15 cellular contexts compared by ENCODE assay signal in genomic region chr2:1704606-1705556, GRCh38. TPM values are rescaled to one million over a fixed set of nuclear protein-coding genes. Genes with fewer than 3 reads are reported as not detected.
DNase-seq lines count a peak whose midpoint lies in the region; ATAC-seq and TF ChIP-seq lines count a peak whose summit lies in the region.
"Had no signal": no experiment of that assay in that cellular context is flagged by ENCODE, and none has a peak within 500 bp of the region (broad histone marks: within the 10 kb centered on the region; RNA-seq: fewer than 3 reads in every experiment).

No MANE protein-coding gene starts in this region.

- no peak overlapping the region for H3K4me3 ChIP-seq in endodermal cell (ENCODE audit: low read length)
- H3K4me3 ChIP-seq: esophagus squamous epithelium had no signal

- ATAC-seq in HG02981 (IDR thresholded peaks at IDR 0.05; ENCODE audit: unreplicated experiment) (no peak), HG03108 (IDR thresholded peaks at IDR 0.05; ENCODE audit: unreplicated experiment) (no peak)
- ATAC-seq in CD4-positive, alpha-beta T cell (ENCODE audit: poor library complexity) = no peak

- DNase-seq in DMS114 treated with DMSO at 0.1 percent for 48 hours (lab: John Stamatoyannopoulos, UW; ENCODE audit: unreplicated experiment) = peak; percentile 12
- peak; percentile 47 for DNase-seq in endodermal cell
- no peak for DNase-seq in mesothelial cell of epicardium (ENCODE audit: low spot score in 2 of 2, unreplicated experiment in 2 of 2)
- DNase-seq in globus pallidus (ENCODE audit: low spot score) = no peak
- DNase-seq in CD4-positive, alpha-beta T cell = no peak
- DNase-seq: activated naive CD4-positive, alpha-beta T cell treated with anti-CD3 and anti-CD28 coated beads, Interleukin-2, amount 10 ng/mL, durations not matched to agents 7 days and 5 days; EL; esophagus squamous epithelium; NCI-H1436 treated with DMSO at 0.1 percent for 48 hours; NCI-H69; stimulated activated CD4-positive, alpha-beta T cell treated with anti-CD3 and anti-CD28 coated beads, Interleukin-1b, Interleukin-23, amount 100 ng/mL, for 48 hours had no signal

- CTCF ChIA-PET in CD4-positive, alpha-beta T cell (lab: Charles Lee) = no interaction called here

- H3K4me3 Mint-ChIP-seq in endodermal cell (no peak overlapping the region), mesothelial cell of epicardium (peak overlapping the region; percentile 12)
- H3K4me3 Mint-ChIP-seq in CD4-positive, alpha-beta T cell = no peak overlapping the region
- H3K4me3 Mint-ChIP-seq: activated naive CD4-positive, alpha-beta T cell treated with anti-CD3 and anti-CD28 coated beads, Interleukin-2, amount 10 ng/mL, durations not matched to agents 7 days and 5 days; central memory CD8-positive, alpha-beta T cell had no signal

- no peak overlapping the region for H3K27ac ChIP-seq in endodermal cell (ENCODE audit: low read depth, low read length)
- no peak overlapping the region for H3K27ac ChIP-seq in CD4-positive, alpha-beta T cell (ENCODE audit: low read depth, low read length)
- H3K27ac ChIP-seq: esophagus squamous epithelium had no signal

- H3K9me3 Mint-ChIP-seq in endodermal cell (no peaks in the 10 kb centered on the region), mesothelial cell of epicardium (no peaks in the 10 kb centered on the region)
- no peaks in the 10 kb centered on the region for H3K9me3 Mint-ChIP-seq in CD4-positive, alpha-beta T cell
- H3K9me3 Mint-ChIP-seq: activated naive CD4-positive, alpha-beta T cell treated with anti-CD3 and anti-CD28 coated beads, Interleukin-2, amount 10 ng/mL, durations not matched to agents 7 days and 5 days; central memory CD8-positive, alpha-beta T cell had no signal

- peak overlapping the region; percentile 64 for H3K27ac Mint-ChIP-seq in endodermal cell
- peak overlapping the region; percentile 50 for H3K27ac Mint-ChIP-seq in mesothelial cell of epicardium
- no peak overlapping the region for H3K27ac Mint-ChIP-seq in CD4-positive, alpha-beta T cell
- H3K27ac Mint-ChIP-seq: activated naive CD4-positive, alpha-beta T cell treated with anti-CD3 and anti-CD28 coated beads, Interleukin-2, amount 10 ng/mL, durations not matched to agents 7 days and 5 days had no signal

- H3K4me1 Mint-ChIP-seq in endodermal cell = peaks cover 46% of the 10 kb centered on the region
- H3K4me1 Mint-ChIP-seq in mesothelial cell of epicardium = peaks cover 38% of the 10 kb centered on the region
- H3K4me1 Mint-ChIP-seq in CD4-positive, alpha-beta T cell (ENCODE audit: low read depth) = no peaks in the 10 kb centered on the region
- H3K4me1 Mint-ChIP-seq: activated naive CD4-positive, alpha-beta T cell treated with anti-CD3 and anti-CD28 coated beads, Interleukin-2, amount 10 ng/mL, durations not matched to agents 7 days and 5 days; central memory CD8-positive, alpha-beta T cell had no signal

- TF ChIP-seq CTCF in endodermal cell (conservative IDR thresholded peaks at IDR 0.05) (no peak), mesothelial cell of epicardium (IDR thresholded peaks at IDR 0.05; ENCODE audit: unreplicated experiment) (no peak)
- TF ChIP-seq CTCF in CD4-positive, alpha-beta T cell (IDR thresholded peaks at IDR 0.05) = no peak

- H3K36me3 Mint-ChIP-seq in endodermal cell (ENCODE audit: low read depth) (peaks cover 6% of the 10 kb centered on the region), mesothelial cell of epicardium (peaks cover 6% of the 10 kb centered on the region)
- no peaks in the 10 kb centered on the region for H3K36me3 Mint-ChIP-seq in CD4-positive, alpha-beta T cell (ENCODE audit: low read depth)
- H3K36me3 Mint-ChIP-seq: activated naive CD4-positive, alpha-beta T cell treated with anti-CD3 and anti-CD28 coated beads, Interleukin-2, amount 10 ng/mL, durations not matched to agents 7 days and 5 days had no signal

- H3K27me3 ChIP-seq in endodermal cell (ENCODE audit: control insufficient read depth, insufficient read depth, low read length, poor library complexity, severe bottlenecking) = no peaks in the 10 kb centered on the region
- no peaks in the 10 kb centered on the region for H3K27me3 ChIP-seq in CD4-positive, alpha-beta T cell (ENCODE audit: control insufficient read depth, insufficient read depth, low read length)

- 87 to 94% methylated on average over 13 to 18 of the region's 18 CpGs for WGBS in endodermal cell (ENCODE audit: insufficient coverage in 1 of 2, insufficient read length in 1 of 2), 2 experiments

- POLR2A ChIA-PET in CD4-positive, alpha-beta T cell (lab: Charles Lee) = no interaction called here

- H3K36me3 ChIP-seq in endodermal cell (ENCODE audit: control insufficient read depth, insufficient read depth, low read length) = no peaks in the 10 kb centered on the region
- H3K36me3 ChIP-seq: esophagus squamous epithelium had no signal

- no peak overlapping the region for H3K9ac ChIP-seq in endodermal cell (ENCODE audit: extremely low read depth, low read length, poor library complexity, severe bottlenecking)

- intact Hi-C loops in CD4-positive, alpha-beta T cell (cut with DNase I, micrococcal nuclease) = no loop called here

- no peaks in the 10 kb centered on the region for H3K9me3 ChIP-seq in endodermal cell (ENCODE audit: control insufficient read depth, low read length)
- H3K9me3 ChIP-seq in CD4-positive, alpha-beta T cell (ENCODE audit: control insufficient read depth, low read length) = no peaks in the 10 kb centered on the region
- H3K9me3 ChIP-seq: esophagus squamous epithelium had no signal

- H3K27me3 Mint-ChIP-seq in endodermal cell (ENCODE audit: insufficient read depth) (no peaks in the 10 kb centered on the region), mesothelial cell of epicardium (ENCODE audit: low read depth) (no peaks in the 10 kb centered on the region)
- peaks cover 8% of the 10 kb centered on the region for H3K27me3 Mint-ChIP-seq in CD4-positive, alpha-beta T cell
- H3K27me3 Mint-ChIP-seq: central memory CD8-positive, alpha-beta T cell had no signal

- H3K4me1 ChIP-seq in endodermal cell (ENCODE audit: control insufficient read depth, insufficient read depth, low read length) = peaks cover 32% of the 10 kb centered on the region

TF ChIP-seq in PFSK-1, 5 proteins besides CTCF, POLR2A, EP300 and RAD21:
- TF ChIP-seq POLR2AphosphoS5 (IDR thresholded peaks at IDR 0.05; ENCODE audit: low read depth, low read length) = 0 out of 2 replicates have a peak, but pooled peaks have one; percentile 49
- TF ChIP-seq REST (IDR thresholded peaks at IDR 0.05; ENCODE audit: insufficient read depth in 1 of 2, low read depth in 2 of 2, low read length in 2 of 2) = no peak

RNA-seq across cellular contexts. Expression of gene PXDN, which starts 39.4 kb away (rescaled TPM):
- 1,212 TPM for polyA plus RNA-seq in PFSK-1 (2012; ENCODE audit: insufficient read length, low read depth)
- total RNA-seq in endodermal cell (100 to 1,000 TPM; 212 to 247 TPM), mesothelial cell of epicardium (274 to 292 TPM (median 277 TPM) in 3 replicates)
- polyA plus RNA-seq in endodermal cell (2013, experiment 1 of 2) = 106 TPM
- polyA plus RNA-seq in endodermal cell (2013, experiment 2 of 2) = 104 TPM
- total RNA-seq in CD4-positive, alpha-beta T cell = under 1 TPM; 0.47 to 0.84 TPM

Comparison
In these comparisons a context has a peak if more than half of its experiments do, and no peak if none do; other contexts are left out.
1. DNase-seq: peak in DMS114 treated with DMSO at 0.1 percent for 48 hours (single experiment) and endodermal cell (single experiment); none in mesothelial cell of epicardium (0 of 2), globus pallidus (single experiment) and CD4-positive, alpha-beta T cell (0 of 10).
2. RNA of gene PXDN, which starts 39.4 kb away (total RNA-seq): 274 to 292 TPM in mesothelial cell of epicardium and 212 to 247 TPM in endodermal cell; 0.47 to 0.84 TPM in CD4-positive, alpha-beta T cell; every median in the first group is over 100 times any median in the second.